12 cellular contexts compared by ENCODE assay signal in genomic region chr11:45817191-45817590, GRCh38. TPM values are rescaled to one million over a fixed set of nuclear protein-coding genes. Genes with fewer than 3 reads are reported as not detected.
A peak's percentile ranks its signal among the peaks of the same experiment; 100 is the strongest.
DNase-seq lines count a peak whose midpoint lies in the region; ATAC-seq and TF ChIP-seq lines count a peak whose summit lies in the region.
"Had no signal": no experiment of that assay in that cellular context is flagged by ENCODE, and none has a peak within 500 bp of the region (broad histone marks: within the 10 kb centered on the region; RNA-seq: fewer than 3 reads in every experiment).

No MANE protein-coding gene starts in this region.

- no peak overlapping the region for H3K4me2 ChIP-seq in neural progenitor cell

- H3K9ac ChIP-seq in neural progenitor cell, result no peak overlapping the region
- H3K9ac ChIP-seq: parathyroid adenoma had no signal

- H3K9me3 ChIP-seq in mucosa of descending colon (no peaks in the 10 kb centered on the region), neural progenitor cell (ENCODE audit: low read depth) (no peaks in the 10 kb centered on the region)

- no peak for TF ChIP-seq CTCF in mucosa of descending colon (IDR thresholded peaks at IDR 0.05)
- TF ChIP-seq CTCF in neural progenitor cell (IDR thresholded peaks at IDR 0.05), result no peak

- no peak overlapping the region for H3K27ac ChIP-seq in neural progenitor cell
- H3K27ac ChIP-seq: parathyroid adenoma had no signal

- H3K4me3 Mint-ChIP-seq in neural progenitor cell, result no peak overlapping the region
- H3K4me3 Mint-ChIP-seq: stimulated activated naive CD8-positive, alpha-beta T cell treated with anti-CD3 and anti-CD28 coated beads, Interleukin-15, Interleukin-2, amounts not matched to agents 100 ng/mL and 50 ng/mL, for 24 hours had no signal

- H3K4me1 ChIP-seq in mucosa of descending colon (ENCODE audit: low read depth), result no peaks in the 10 kb centered on the region
- peaks cover 22% of the 10 kb centered on the region for H3K4me1 ChIP-seq in neural progenitor cell
- H3K4me1 ChIP-seq: parathyroid adenoma had no signal

- intact Hi-C loops in mucosa of descending colon (cut with DNase I, micrococcal nuclease), result no loop called here

- no peak for DNase-seq in mucosa of descending colon
- DNase-seq in GOT3 (lab: John Stamatoyannopoulos, UW), result no peak
- DNase-seq in neural progenitor cell (ENCODE audit: low spot score), result no peak
- DNase-seq in KBM-7, result no peak
- DNase-seq in AG08395 (ENCODE audit: low spot score), result no peak
- DNase-seq: activated T-cell treated with anti-CD3 and anti-CD28 coated beads, Interleukin-2, amount 50 U/mL, for 1 hour; hippocampal formation had no signal

- no peak overlapping the region for H3K4me3 ChIP-seq in mucosa of descending colon
- H3K4me3 ChIP-seq in neural progenitor cell, result no peak overlapping the region

- no peak overlapping the region for H3K27ac Mint-ChIP-seq in neural progenitor cell
- H3K27ac Mint-ChIP-seq: stimulated activated naive CD8-positive, alpha-beta T cell treated with anti-CD3 and anti-CD28 coated beads, Interleukin-15, Interleukin-2, amounts not matched to agents 100 ng/mL and 50 ng/mL, for 24 hours had no signal

- no peaks in the 10 kb centered on the region for H3K9me3 Mint-ChIP-seq in neural progenitor cell
- H3K9me3 Mint-ChIP-seq: stimulated activated naive CD8-positive, alpha-beta T cell treated with anti-CD3 and anti-CD28 coated beads, Interleukin-15, Interleukin-2, amounts not matched to agents 100 ng/mL and 50 ng/mL, for 24 hours had no signal

- no peaks in the 10 kb centered on the region for H3K79me2 ChIP-seq in neural progenitor cell (ENCODE audit: low read depth)
- H3K79me2 ChIP-seq: parathyroid adenoma had no signal

- H4K20me1 ChIP-seq in neural progenitor cell (ENCODE audit: low read depth), result peaks cover 6% of the 10 kb centered on the region

- no peaks in the 10 kb centered on the region for H3K27me3 ChIP-seq in neural progenitor cell

- peaks cover 13% of the 10 kb centered on the region for H3K4me1 Mint-ChIP-seq in neural progenitor cell

- H2AFZ ChIP-seq in neural progenitor cell (replicated peaks), result no peak overlapping the region
- H2AFZ ChIP-seq: parathyroid adenoma had no signal

- ATAC-seq in GM18907 (IDR thresholded peaks at IDR 0.05; ENCODE audit: unreplicated experiment) (peak; percentile 58), GM21723 (IDR thresholded peaks at IDR 0.05; ENCODE audit: unreplicated experiment) (peak; percentile 87), HG03442 (IDR thresholded peaks at IDR 0.05; ENCODE audit: unreplicated experiment) (peak; percentile 76), mucosa of descending colon (peak; percentile 29)

- H3K36me3 Mint-ChIP-seq in neural progenitor cell, result no peaks in the 10 kb centered on the region

- in situ Hi-C loops in KBM-7 (cut with MboI; ENCODE audit: low pct_unique_long_range_greater_than_20kb, low sequenced_read_pairs), result no loop called here

- no peaks in the 10 kb centered on the region for H3K36me3 ChIP-seq in mucosa of descending colon (ENCODE audit: low read depth)
- H3K36me3 ChIP-seq in neural progenitor cell, result no peaks in the 10 kb centered on the region

- H3F3A ChIP-seq in neural progenitor cell (ENCODE audit: low read depth), result peaks cover 22% of the 10 kb centered on the region

- peaks cover 10% of the 10 kb centered on the region for H3K27me3 Mint-ChIP-seq in neural progenitor cell (ENCODE audit: insufficient read depth, low read depth)
- H3K27me3 Mint-ChIP-seq: stimulated activated naive CD8-positive, alpha-beta T cell treated with anti-CD3 and anti-CD28 coated beads, Interleukin-15, Interleukin-2, amounts not matched to agents 100 ng/mL and 50 ng/mL, for 24 hours had no signal

RNA-seq across cellular contexts. Expression of gene SLC35C1, which starts 12.2 kb away (rescaled TPM):
- total RNA-seq in mucosa of descending colon (10 to 100 TPM; 26.6 to 47.8 (median 35.6) TPM), neural progenitor cell (ENCODE audit: low replicate concordance) (1.3 and 3.2 TPM in 2 replicates)

RNA-seq across cellular contexts. Expression of gene CRY2, which starts 30.1 kb away (rescaled TPM):
- total RNA-seq in mucosa of descending colon (10 to 100 TPM; 26.0 to 52.0 (median 28.8) TPM), neural progenitor cell (ENCODE audit: low replicate concordance) (15.8 and 18.7 TPM in 2 replicates)

Comparison
In these comparisons a context has a peak if more than half of its experiments do, and no peak if none do; other contexts are left out.
1. ATAC-seq: peak in every context shown above with its lines; median percentile 87 in GM21723; 76 in HG03442; 58 in GM18907; 29 in mucosa of descending colon.